ENCODE assay signal across 11 cellular contexts in the genomic region with DNA sequence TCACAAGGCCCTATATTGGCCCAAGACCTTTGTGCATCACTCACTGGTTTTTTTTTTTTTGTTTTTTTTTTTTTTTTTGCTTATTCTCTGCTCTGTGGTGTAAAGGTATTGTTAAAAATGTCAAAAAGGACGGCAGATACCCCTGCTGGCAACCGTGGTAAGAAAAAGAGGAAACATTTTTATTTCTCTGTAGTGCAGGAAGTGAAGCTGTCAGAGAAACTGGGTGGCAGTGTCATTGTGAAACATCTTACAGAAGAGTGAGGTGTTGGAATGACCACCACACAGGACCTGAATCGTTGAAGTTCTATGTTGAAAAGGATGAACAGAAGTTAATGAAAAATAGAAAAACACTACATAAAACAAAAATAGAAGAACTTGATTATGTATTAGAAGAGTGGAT.
DNase-seq lines count a peak whose midpoint lies in the region; ATAC-seq and TF ChIP-seq lines count a peak whose summit lies in the region.
"Had no signal": no experiment of that assay in that cellular context is flagged by ENCODE, and none has a peak within 500 bp of the region (broad histone marks: within the 10 kb centered on the region; RNA-seq: fewer than 3 reads in every experiment).

No MANE protein-coding gene starts in this region.

- no peak overlapping the region for H3K27ac Mint-ChIP-seq in activated CD4-positive, alpha-beta T cell treated with anti-CD3 and anti-CD28 coated beads, Interleukin-2, amount 10 ng/mL, durations not matched to agents 24 days and 14 days
- H3K27ac Mint-ChIP-seq in natural killer cell: peak overlapping the region; percentile 33 to 64

- H3K36me3 Mint-ChIP-seq in activated CD4-positive, alpha-beta T cell treated with anti-CD3 and anti-CD28 coated beads, Interleukin-2, amount 10 ng/mL, durations not matched to agents 24 days and 14 days (ENCODE audit: low read depth): no peaks in the 10 kb centered on the region
- no peaks in the 10 kb centered on the region for H3K36me3 Mint-ChIP-seq in natural killer cell

- H3K27me3 Mint-ChIP-seq in activated CD4-positive, alpha-beta T cell treated with anti-CD3 and anti-CD28 coated beads, Interleukin-2, amount 10 ng/mL, durations not matched to agents 24 days and 14 days: no peaks in the 10 kb centered on the region
- H3K27me3 Mint-ChIP-seq in natural killer cell (ENCODE audit: low read depth in 2 of 2): no peaks in the 10 kb centered on the region

- ATAC-seq in HG02588 (IDR thresholded peaks at IDR 0.05; ENCODE audit: unreplicated experiment): peak; percentile 90
- peak; percentile 88 for ATAC-seq in HG03558 (IDR thresholded peaks at IDR 0.05; ENCODE audit: extremely low read depth, unreplicated experiment)
- ATAC-seq in natural killer cell: peak; percentile 35 to 58 (median 40)
- ATAC-seq: A549 had no signal

- intact Hi-C loops in activated CD4-positive, alpha-beta T cell treated with anti-CD3 and anti-CD28 coated beads, Interleukin-2, amount 10 ng/mL, durations not matched to agents 24 days and 14 days (cut with micrococcal nuclease): loop anchor here (5.0 kb wide), 1 partner anchor 110 kb away; no protein-coding TSS in a partner anchor
- intact Hi-C loops in natural killer cell (cut with micrococcal nuclease): no loop called here

- DNase-seq in activated CD4-positive, alpha-beta T cell treated with anti-CD3 and anti-CD28 coated beads, Interleukin-2, amount 10 ng/mL, durations not matched to agents 24 days and 14 days: peak; percentile 62
- no peak for DNase-seq in activated CD4-positive, alpha-beta T cell treated with anti-CD3 and anti-CD28 coated beads, Interleukin-2, amount 50 U/mL, for 1 hour
- DNase-seq in natural killer cell (no peak), retina (no peak), NCI-H345 treated with DMSO at 0.1 percent for 48 hours (lab: John Stamatoyannopoulos, UW; ENCODE audit: unreplicated experiment) (no peak), HPDE6-E6E7 (ENCODE audit: extremely low spot score) (no peak)
- DNase-seq: adrenal gland, erythroblast had no signal

- no peak overlapping the region for H3K4me3 Mint-ChIP-seq in activated CD4-positive, alpha-beta T cell treated with anti-CD3 and anti-CD28 coated beads, Interleukin-2, amount 10 ng/mL, durations not matched to agents 24 days and 14 days
- no peak overlapping the region for H3K4me3 Mint-ChIP-seq in natural killer cell

- no peak for TF ChIP-seq CTCF in natural killer cell (IDR thresholded peaks at IDR 0.05)

- H3K4me1 Mint-ChIP-seq in activated CD4-positive, alpha-beta T cell treated with anti-CD3 and anti-CD28 coated beads, Interleukin-2, amount 10 ng/mL, durations not matched to agents 24 days and 14 days: peaks cover 5% of the 10 kb centered on the region
- H3K4me1 Mint-ChIP-seq in natural killer cell: peaks cover 8 to 11% of the 10 kb centered on the region in 2 donors

- H3K9me3 Mint-ChIP-seq in activated CD4-positive, alpha-beta T cell treated with anti-CD3 and anti-CD28 coated beads, Interleukin-2, amount 10 ng/mL, durations not matched to agents 24 days and 14 days: no peaks in the 10 kb centered on the region
- H3K9me3 Mint-ChIP-seq in natural killer cell: no peaks in the 10 kb centered on the region

Comparison
In these comparisons a context has a peak if more than half of its experiments do, and no peak if none do; other contexts are left out.
1. ATAC-seq: peak in every context shown above with its lines; median percentile 90 in HG02588; 88 in HG03558; 40 in natural killer cell.